8 cellular contexts compared by ENCODE assay signal in genomic region chr19:45584332-45585157, GRCh38. TPM values are rescaled to one million over a fixed set of nuclear protein-coding genes. Genes with fewer than 3 reads are reported as not detected.
DNase-seq lines count a peak whose midpoint lies in the region; ATAC-seq and TF ChIP-seq lines count a peak whose summit lies in the region.

OPA3 (minus strand) TSS chr19:45584802; CDS start chr19:45584764, 38 bp downstream.

- TF ChIP-seq CTCF in AG10803 (conservative IDR thresholded peaks at IDR 0.05; ENCODE audit: low read length): no peak

- H3K4me3 ChIP-seq in AG10803 (ENCODE audit: low read length): peak within 1 kb of the TSS; percentile 97

- ATAC-seq in GM19043 (IDR thresholded peaks at IDR 0.05; ENCODE audit: low read depth, unreplicated experiment) (peak; percentile 83), HG03378 (IDR thresholded peaks at IDR 0.05; ENCODE audit: unreplicated experiment) (peak; percentile 78)

- DNase-seq in AG10803 (ENCODE audit: low read depth) (peak; percentile 100), NCI-H460 (ENCODE audit: extremely low read depth, low read depth) (peak; percentile 99), cerebellar nuclear complex (lab: John Stamatoyannopoulos, UW) (peak; percentile 95 to 98), islet precursor cell (peak; percentile 99)
- peak; percentile 97 for DNase-seq in activated CD4-positive, CD25-positive, alpha-beta regulatory T cell treated with anti-CD3 and anti-CD28 coated beads, Interleukin-2, amount 50 U/mL, for 72 hours
- DNase-seq in stimulated activated CD4-positive, alpha-beta T cell treated with anti-CD3 and anti-CD28 coated beads, Interleukin-12 subunit alpha, Interleukin-12 subunit beta, amount 100 ng/mL, for 48 hours (ENCODE audit: low read depth in 2 of 3, low spot score in 1 of 3): peak; percentile 98 to 99 (median 99)

RNA-seq across cellular contexts. Expression of gene OPA3, which starts in this region (rescaled TPM):
- total RNA-seq in NCI-H460 (2014; rRNA removed; shearing (Covaris generic)): 6.0 and 6.3 TPM in 2 replicates
- polyA plus RNA-seq in NCI-H460 (2014; cell fraction: nucleus; rRNA removed): 6.5 and 8.3 TPM in 2 replicates

Comparison
In these comparisons a context has a peak if more than half of its experiments do, and no peak if none do; other contexts are left out.
1. Peak in every context shown above with its lines: DNase-seq, ATAC-seq and H3K4me3 ChIP-seq.